ENCODE assay signal across 1 cellular context in genomic region chr21:32612075-32612998, GRCh38.
TF ChIP-seq lines count a peak whose summit lies in the region.

TSS of gene CFAP298 (minus strand) at chr21:32612377. CDS start at chr21:32612243, 134 bp downstream.

TF ChIP-seq in K562, 482 proteins besides CTCF, POLR2A, EP300 and RAD21 (continued from another document and continues in another):
- TF ChIP-seq UBTF (IDR thresholded peaks at IDR 0.05; ENCODE audit: borderline replicate concordance in 1 of 2, low read depth in 2 of 2, low read length in 2 of 2) (peak; percentile 100), POLR2B (IDR thresholded peaks at IDR 0.05; ENCODE audit: low read depth, partially characterized antibody) (peak; percentile 67), RBM25 (IDR thresholded peaks at IDR 0.05; ENCODE audit: low read depth, low read length, severe bottlenecking) (no peak), ZKSCAN8 (CRISPR knock-in tag; IDR thresholded peaks at IDR 0.05) (no peak), PREB (CRISPR knock-in tag; IDR thresholded peaks at IDR 0.05) (no peak; the same call in 1 of the 2 replicates), ZBTB11 (CRISPR knock-in tag; IDR thresholded peaks at IDR 0.05) (peak; percentile 96 to 99 (median 98)), ZBTB2 (IDR thresholded peaks at IDR 0.05) (peak; percentile 72; the same call in 1 of the 2 replicates), AFF1 (IDR thresholded peaks at IDR 0.05; ENCODE audit: low read depth in 1 of 2, partially characterized antibody in 2 of 2) (no peak), YBX1 (IDR thresholded peaks at IDR 0.05) (no peak), ZNF584 (CRISPR knock-in tag; IDR thresholded peaks at IDR 0.05; ENCODE audit: low read depth) (no peak), KAT2B (IDR thresholded peaks at IDR 0.05; ENCODE audit: low read depth, low read length) (peak; percentile 14), CEBPZ (IDR thresholded peaks at IDR 0.05; ENCODE audit: borderline replicate concordance, low read depth, low read length) (no peak), CCNT2 (IDR thresholded peaks at IDR 0.05; ENCODE audit: borderline replicate concordance, extremely low read depth, insufficient read length, low read depth, low read length) (peak; percentile 45), CREB5 (CRISPR knock-in tag; IDR thresholded peaks at IDR 0.05) (no peak), ZNF75A (CRISPR knock-in tag; IDR thresholded peaks at IDR 0.05) (no peak), ZFP1 (CRISPR knock-in tag; IDR thresholded peaks at IDR 0.05) (no peak), ZNF143 (CRISPR knock-in tag; IDR thresholded peaks at IDR 0.05) (0 out of 2 replicates have a peak, but pooled peaks have one; percentile 18), KLF13 (tag; IDR thresholded peaks at IDR 0.05; ENCODE audit: borderline replicate concordance, low read depth) (peak; percentile 82), SAFB (IDR thresholded peaks at IDR 0.05; ENCODE audit: borderline replicate concordance, low read depth, low read length) (no peak; the same call in 1 of the 2 replicates), SRSF7 (optimal IDR thresholded peaks at IDR 0.05; ENCODE audit: low read depth, low read length) (no peak), NUFIP1 (IDR thresholded peaks at IDR 0.05; ENCODE audit: partially characterized antibody) (no peak), CREBBP (IDR thresholded peaks at IDR 0.05; ENCODE audit: low read depth, low read length) (no peak), MCM5 (IDR thresholded peaks at IDR 0.05; ENCODE audit: low read depth) (no peak), THRAP3 (IDR thresholded peaks at IDR 0.05; ENCODE audit: borderline replicate concordance) (no peak), NFE2 (IDR thresholded peaks at IDR 0.05; ENCODE audit: low read depth) (0 out of 2 replicates have a peak, but pooled peaks have one; percentile 13), ZBED1 (IDR thresholded peaks at IDR 0.05) (no peak), U2AF1 (optimal IDR thresholded peaks at IDR 0.05; ENCODE audit: low read depth, low read length) (no peak), TAF15 (IDR thresholded peaks at IDR 0.05; ENCODE audit: low read depth, low read length) (no peak), HMBOX1 (IDR thresholded peaks at IDR 0.05) (no peak), NFE2L1 (tag; IDR thresholded peaks at IDR 0.05; ENCODE audit: borderline replicate concordance, low read depth) (no peak), RBM15 (IDR thresholded peaks at IDR 0.05; ENCODE audit: insufficient read depth, low read length) (no peak), DMBX1 (CRISPR knock-in tag; IDR thresholded peaks at IDR 0.05; ENCODE audit: borderline replicate concordance) (no peak), ZNF583 (CRISPR knock-in tag; IDR thresholded peaks at IDR 0.05) (no peak), TOE1 (IDR thresholded peaks at IDR 0.05; ENCODE audit: borderline replicate concordance) (peak; percentile 88), TOE1 (CRISPR knock-in tag; IDR thresholded peaks at IDR 0.05; ENCODE audit: borderline replicate concordance, low read depth) (no peak), GABPA (tag; conservative IDR thresholded peaks at IDR 0.05; ENCODE audit: low read depth) (peak; percentile 99), KDM4B (IDR thresholded peaks at IDR 0.05; ENCODE audit: borderline replicate concordance in 2 of 2, low read depth in 1 of 2) (peak in 1 of 2 experiments; percentile 84; a peak in 2 of 4 replicates), E2F8 (IDR thresholded peaks at IDR 0.05; ENCODE audit: low read depth, partially characterized antibody) (peak; percentile 96), LARP7 (IDR thresholded peaks at IDR 0.05) (0 out of 2 replicates have a peak, but pooled peaks have one; percentile 11)
